ENCODE assay signal across 1 cellular context in the genomic region with DNA sequence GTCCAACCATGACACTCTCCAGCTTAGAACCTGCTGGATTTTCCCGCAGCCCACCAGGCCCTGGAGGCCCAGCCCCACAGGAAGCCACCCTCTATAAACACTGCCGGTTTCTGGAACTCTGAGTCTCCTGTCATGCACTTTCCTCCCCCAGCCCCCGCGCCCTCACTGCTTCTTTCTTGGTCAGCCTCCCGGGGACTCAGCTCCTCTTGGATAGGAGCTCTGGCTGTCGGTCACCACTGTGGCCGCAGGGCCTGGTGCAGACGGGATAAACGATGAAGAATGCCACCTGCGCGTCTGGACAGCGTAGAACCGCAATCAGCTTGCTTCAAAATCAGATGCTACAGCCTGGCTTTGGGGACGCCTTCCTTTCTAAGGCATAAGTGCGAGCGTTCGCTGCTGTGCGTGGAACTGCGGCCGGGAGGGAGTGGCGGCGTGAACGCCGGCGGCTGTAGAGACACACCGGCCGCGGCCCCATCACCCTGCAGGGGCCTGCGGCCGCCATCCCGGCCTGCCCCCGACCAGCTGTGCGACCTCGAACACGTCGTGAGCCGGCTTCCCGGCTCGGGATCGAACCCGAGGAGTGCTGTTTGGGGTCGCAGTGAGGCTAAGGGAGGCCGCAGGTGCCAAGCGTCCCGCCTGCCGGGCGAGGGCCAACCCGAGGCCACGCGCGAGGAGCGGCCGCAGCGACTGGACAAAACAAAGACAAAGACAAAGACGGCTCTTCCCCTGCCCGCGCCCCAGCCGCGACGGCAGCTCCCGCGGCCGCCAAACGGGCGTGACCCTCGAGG.
TF ChIP-seq lines count a peak whose summit lies in the region.

No MANE protein-coding gene starts in this region.

TF ChIP-seq in K562, 482 proteins besides CTCF, POLR2A, EP300 and RAD21 (continues in another document):
- TF ChIP-seq HNRNPUL1 (IDR thresholded peaks at IDR 0.05; ENCODE audit: low read length) (no peak), CREB1 (IDR thresholded peaks at IDR 0.05) (no peak), CREB1 (CRISPR knock-in tag; IDR thresholded peaks at IDR 0.05) (no peak), CHD1 (IDR thresholded peaks at IDR 0.05; ENCODE audit: low read length) (peak; percentile 31), SIN3A (IDR thresholded peaks at IDR 0.05; ENCODE audit: borderline replicate concordance in 2 of 2, control insufficient read depth in 1 of 2, low read depth in 2 of 2, low read length in 2 of 2) (peak in 1 of 2 experiments; percentile 53; a peak in 1 of 4 replicates), MAFK (IDR thresholded peaks at IDR 0.05; ENCODE audit: low read length) (no peak), ARID1B (IDR thresholded peaks at IDR 0.05) (no peak), CXXC5 (CRISPR knock-in tag; IDR thresholded peaks at IDR 0.05) (peak; percentile 47), CREM (IDR thresholded peaks at IDR 0.05; ENCODE audit: low read depth) (0 out of 2 replicates have a peak, but pooled peaks have one; percentile 10), ZFX (CRISPR knock-in tag; IDR thresholded peaks at IDR 0.05) (peak; percentile 61; the same call in 1 of the 2 replicates), NEUROD1 (IDR thresholded peaks at IDR 0.05; ENCODE audit: borderline replicate concordance, low read depth, low read length, partially characterized antibody) (peak; percentile 15), MYC (IDR thresholded peaks at IDR 0.05; ENCODE audit: low read depth, low read length) (no peak), MYC (CRISPR knock-in tag; IDR thresholded peaks at IDR 0.05; ENCODE audit: borderline replicate concordance, low read depth) (0 out of 2 replicates have a peak, but pooled peaks have one; percentile 68), GTF2A2 (tag; IDR thresholded peaks at IDR 0.05) (no peak), ZNF263 (CRISPR knock-in tag; IDR thresholded peaks at IDR 0.05; ENCODE audit: borderline replicate concordance) (no peak), ZNF551 (CRISPR knock-in tag; IDR thresholded peaks at IDR 0.05) (no peak), FIP1L1 (IDR thresholded peaks at IDR 0.05; ENCODE audit: low read depth, low read length, poor library complexity, severe bottlenecking) (peak; percentile 42), KAT7 (CRISPR knock-in tag; IDR thresholded peaks at IDR 0.05; ENCODE audit: borderline replicate concordance) (peak; percentile 63; the same call in 1 of the 2 replicates), TEAD4 (IDR thresholded peaks at IDR 0.05; ENCODE audit: low read length) (no peak), TEAD4 (CRISPR knock-in tag; IDR thresholded peaks at IDR 0.05; ENCODE audit: borderline replicate concordance) (no peak), KDM2B (CRISPR knock-in tag; IDR thresholded peaks at IDR 0.05) (0 out of 2 replicates have a peak, but pooled peaks have one; percentile 7), NCOR1 (IDR thresholded peaks at IDR 0.05) (no peak), TFAP4 (CRISPR knock-in tag; IDR thresholded peaks at IDR 0.05; ENCODE audit: borderline replicate concordance) (peak; percentile 70), NRF1 (conservative IDR thresholded peaks at IDR 0.05 in 1 of 2, IDR thresholded peaks at IDR 0.05 in 1 of 2) (peak in 1 of 2 experiments; percentile 31; a peak in 3 of 4 replicates), DACH1 (IDR thresholded peaks at IDR 0.05; ENCODE audit: partially characterized antibody) (peak; percentile 18), SAP30 (IDR thresholded peaks at IDR 0.05; ENCODE audit: borderline replicate concordance, insufficient read depth, low read depth, low read length, poor library complexity, severe bottlenecking) (peak; percentile 81), MTA3 (IDR thresholded peaks at IDR 0.05; ENCODE audit: borderline replicate concordance) (no peak), MECOM (CRISPR knock-in tag; IDR thresholded peaks at IDR 0.05) (no peak), ATF1 (CRISPR knock-in tag; IDR thresholded peaks at IDR 0.05) (no peak), ATF1 (tag; IDR thresholded peaks at IDR 0.05) (0 out of 2 replicates have a peak, but pooled peaks have one; percentile 19), MAZ (CRISPR knock-in tag; conservative IDR thresholded peaks at IDR 0.05 in 1 of 2, IDR thresholded peaks at IDR 0.05 in 1 of 2) (peak in 1 of 2 experiments; percentile 47; a peak in 2 of 4 replicates), RBBP5 (IDR thresholded peaks at IDR 0.05; ENCODE audit: borderline replicate concordance, insufficient read depth, low read length, poor library complexity, severe bottlenecking) (peak; percentile 67), PHF20 (IDR thresholded peaks at IDR 0.05; ENCODE audit: partially characterized antibody) (peak; percentile 10), SMARCE1 (IDR thresholded peaks at IDR 0.05) (peak; percentile 40; the same call in 1 of the 2 replicates), E2F4 (CRISPR knock-in tag; IDR thresholded peaks at IDR 0.05; ENCODE audit: low read depth) (0 out of 2 replicates have a peak, but pooled peaks have one; percentile 56), RBFOX2 (IDR thresholded peaks at IDR 0.05; ENCODE audit: low read depth, low read length) (peak; percentile 70)
- TF ChIP-seq, protein P1, sequence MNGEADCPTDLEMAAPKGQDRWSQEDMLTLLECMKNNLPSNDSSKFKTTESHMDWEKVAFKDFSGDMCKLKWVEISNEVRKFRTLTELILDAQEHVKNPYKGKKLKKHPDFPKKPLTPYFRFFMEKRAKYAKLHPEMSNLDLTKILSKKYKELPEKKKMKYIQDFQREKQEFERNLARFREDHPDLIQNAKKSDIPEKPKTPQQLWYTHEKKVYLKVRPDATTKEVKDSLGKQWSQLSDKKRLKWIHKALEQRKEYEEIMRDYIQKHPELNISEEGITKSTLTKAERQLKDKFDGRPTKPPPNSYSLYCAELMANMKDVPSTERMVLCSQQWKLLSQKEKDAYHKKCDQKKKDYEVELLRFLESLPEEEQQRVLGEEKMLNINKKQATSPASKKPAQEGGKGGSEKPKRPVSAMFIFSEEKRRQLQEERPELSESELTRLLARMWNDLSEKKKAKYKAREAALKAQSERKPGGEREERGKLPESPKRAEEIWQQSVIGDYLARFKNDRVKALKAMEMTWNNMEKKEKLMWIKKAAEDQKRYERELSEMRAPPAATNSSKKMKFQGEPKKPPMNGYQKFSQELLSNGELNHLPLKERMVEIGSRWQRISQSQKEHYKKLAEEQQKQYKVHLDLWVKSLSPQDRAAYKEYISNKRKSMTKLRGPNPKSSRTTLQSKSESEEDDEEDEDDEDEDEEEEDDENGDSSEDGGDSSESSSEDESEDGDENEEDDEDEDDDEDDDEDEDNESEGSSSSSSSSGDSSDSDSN (IDR thresholded peaks at IDR 0.05; ENCODE audit: borderline replicate concordance in 1 of 2, low read depth in 2 of 2, low read length in 2 of 2): peak; percentile 39 to 49; a peak in 1 of 4 replicates
- TF ChIP-seq, protein P2, sequence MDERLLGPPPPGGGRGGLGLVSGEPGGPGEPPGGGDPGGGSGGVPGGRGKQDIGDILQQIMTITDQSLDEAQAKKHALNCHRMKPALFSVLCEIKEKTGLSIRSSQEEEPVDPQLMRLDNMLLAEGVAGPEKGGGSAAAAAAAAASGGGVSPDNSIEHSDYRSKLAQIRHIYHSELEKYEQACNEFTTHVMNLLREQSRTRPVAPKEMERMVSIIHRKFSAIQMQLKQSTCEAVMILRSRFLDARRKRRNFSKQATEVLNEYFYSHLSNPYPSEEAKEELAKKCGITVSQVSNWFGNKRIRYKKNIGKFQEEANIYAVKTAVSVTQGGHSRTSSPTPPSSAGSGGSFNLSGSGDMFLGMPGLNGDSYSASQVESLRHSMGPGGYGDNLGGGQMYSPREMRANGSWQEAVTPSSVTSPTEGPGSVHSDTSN (CRISPR knock-in tag; IDR thresholded peaks at IDR 0.05; ENCODE audit: low read depth): no peak
- TF ChIP-seq, protein P2 (tag; conservative IDR thresholded peaks at IDR 0.05; ENCODE audit: low read depth): peak; percentile 43; the same call in 1 of the 2 replicates
- TF ChIP-seq, protein P3, sequence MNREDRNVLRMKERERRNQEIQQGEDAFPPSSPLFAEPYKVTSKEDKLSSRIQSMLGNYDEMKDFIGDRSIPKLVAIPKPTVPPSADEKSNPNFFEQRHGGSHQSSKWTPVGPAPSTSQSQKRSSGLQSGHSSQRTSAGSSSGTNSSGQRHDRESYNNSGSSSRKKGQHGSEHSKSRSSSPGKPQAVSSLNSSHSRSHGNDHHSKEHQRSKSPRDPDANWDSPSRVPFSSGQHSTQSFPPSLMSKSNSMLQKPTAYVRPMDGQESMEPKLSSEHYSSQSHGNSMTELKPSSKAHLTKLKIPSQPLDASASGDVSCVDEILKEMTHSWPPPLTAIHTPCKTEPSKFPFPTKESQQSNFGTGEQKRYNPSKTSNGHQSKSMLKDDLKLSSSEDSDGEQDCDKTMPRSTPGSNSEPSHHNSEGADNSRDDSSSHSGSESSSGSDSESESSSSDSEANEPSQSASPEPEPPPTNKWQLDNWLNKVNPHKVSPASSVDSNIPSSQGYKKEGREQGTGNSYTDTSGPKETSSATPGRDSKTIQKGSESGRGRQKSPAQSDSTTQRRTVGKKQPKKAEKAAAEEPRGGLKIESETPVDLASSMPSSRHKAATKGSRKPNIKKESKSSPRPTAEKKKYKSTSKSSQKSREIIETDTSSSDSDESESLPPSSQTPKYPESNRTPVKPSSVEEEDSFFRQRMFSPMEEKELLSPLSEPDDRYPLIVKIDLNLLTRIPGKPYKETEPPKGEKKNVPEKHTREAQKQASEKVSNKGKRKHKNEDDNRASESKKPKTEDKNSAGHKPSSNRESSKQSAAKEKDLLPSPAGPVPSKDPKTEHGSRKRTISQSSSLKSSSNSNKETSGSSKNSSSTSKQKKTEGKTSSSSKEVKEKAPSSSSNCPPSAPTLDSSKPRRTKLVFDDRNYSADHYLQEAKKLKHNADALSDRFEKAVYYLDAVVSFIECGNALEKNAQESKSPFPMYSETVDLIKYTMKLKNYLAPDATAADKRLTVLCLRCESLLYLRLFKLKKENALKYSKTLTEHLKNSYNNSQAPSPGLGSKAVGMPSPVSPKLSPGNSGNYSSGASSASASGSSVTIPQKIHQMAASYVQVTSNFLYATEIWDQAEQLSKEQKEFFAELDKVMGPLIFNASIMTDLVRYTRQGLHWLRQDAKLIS (CRISPR knock-in tag; IDR thresholded peaks at IDR 0.05): 0 out of 2 replicates have a peak, but pooled peaks have one; percentile 67
- TF ChIP-seq, protein P4, sequence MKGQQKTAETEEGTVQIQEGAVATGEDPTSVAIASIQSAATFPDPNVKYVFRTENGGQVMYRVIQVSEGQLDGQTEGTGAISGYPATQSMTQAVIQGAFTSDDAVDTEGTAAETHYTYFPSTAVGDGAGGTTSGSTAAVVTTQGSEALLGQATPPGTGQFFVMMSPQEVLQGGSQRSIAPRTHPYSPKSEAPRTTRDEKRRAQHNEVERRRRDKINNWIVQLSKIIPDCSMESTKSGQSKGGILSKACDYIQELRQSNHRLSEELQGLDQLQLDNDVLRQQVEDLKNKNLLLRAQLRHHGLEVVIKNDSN (CRISPR knock-in tag; IDR thresholded peaks at IDR 0.05): 0 out of 2 replicates have a peak, but pooled peaks have one; percentile 18
- TF ChIP-seq, protein P5, sequence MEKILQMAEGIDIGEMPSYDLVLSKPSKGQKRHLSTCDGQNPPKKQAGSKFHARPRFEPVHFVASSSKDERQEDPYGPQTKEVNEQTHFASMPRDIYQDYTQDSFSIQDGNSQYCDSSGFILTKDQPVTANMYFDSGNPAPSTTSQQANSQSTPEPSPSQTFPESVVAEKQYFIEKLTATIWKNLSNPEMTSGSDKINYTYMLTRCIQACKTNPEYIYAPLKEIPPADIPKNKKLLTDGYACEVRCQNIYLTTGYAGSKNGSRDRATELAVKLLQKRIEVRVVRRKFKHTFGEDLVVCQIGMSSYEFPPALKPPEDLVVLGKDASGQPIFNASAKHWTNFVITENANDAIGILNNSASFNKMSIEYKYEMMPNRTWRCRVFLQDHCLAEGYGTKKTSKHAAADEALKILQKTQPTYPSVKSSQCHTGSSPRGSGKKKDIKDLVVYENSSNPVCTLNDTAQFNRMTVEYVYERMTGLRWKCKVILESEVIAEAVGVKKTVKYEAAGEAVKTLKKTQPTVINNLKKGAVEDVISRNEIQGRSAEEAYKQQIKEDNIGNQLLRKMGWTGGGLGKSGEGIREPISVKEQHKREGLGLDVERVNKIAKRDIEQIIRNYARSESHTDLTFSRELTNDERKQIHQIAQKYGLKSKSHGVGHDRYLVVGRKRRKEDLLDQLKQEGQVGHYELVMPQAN (IDR thresholded peaks at IDR 0.05; ENCODE audit: borderline replicate concordance): 0 out of 2 replicates have a peak, but pooled peaks have one; percentile 14
- TF ChIP-seq, protein P6, sequence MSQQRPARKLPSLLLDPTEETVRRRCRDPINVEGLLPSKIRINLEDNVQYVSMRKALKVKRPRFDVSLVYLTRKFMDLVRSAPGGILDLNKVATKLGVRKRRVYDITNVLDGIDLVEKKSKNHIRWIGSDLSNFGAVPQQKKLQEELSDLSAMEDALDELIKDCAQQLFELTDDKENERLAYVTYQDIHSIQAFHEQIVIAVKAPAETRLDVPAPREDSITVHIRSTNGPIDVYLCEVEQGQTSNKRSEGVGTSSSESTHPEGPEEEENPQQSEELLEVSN (IDR thresholded peaks at IDR 0.05; ENCODE audit: borderline replicate concordance in 1 of 2, extremely low read depth in 1 of 2, insufficient read depth in 1 of 2, insufficient read length in 1 of 2, low read depth in 1 of 2, low read length in 1 of 2, poor library complexity in 1 of 2, severe bottlenecking in 1 of 2): peak; percentile 9 to 14
